ENCODE assay signal across 1 cellular context in the genomic region with DNA sequence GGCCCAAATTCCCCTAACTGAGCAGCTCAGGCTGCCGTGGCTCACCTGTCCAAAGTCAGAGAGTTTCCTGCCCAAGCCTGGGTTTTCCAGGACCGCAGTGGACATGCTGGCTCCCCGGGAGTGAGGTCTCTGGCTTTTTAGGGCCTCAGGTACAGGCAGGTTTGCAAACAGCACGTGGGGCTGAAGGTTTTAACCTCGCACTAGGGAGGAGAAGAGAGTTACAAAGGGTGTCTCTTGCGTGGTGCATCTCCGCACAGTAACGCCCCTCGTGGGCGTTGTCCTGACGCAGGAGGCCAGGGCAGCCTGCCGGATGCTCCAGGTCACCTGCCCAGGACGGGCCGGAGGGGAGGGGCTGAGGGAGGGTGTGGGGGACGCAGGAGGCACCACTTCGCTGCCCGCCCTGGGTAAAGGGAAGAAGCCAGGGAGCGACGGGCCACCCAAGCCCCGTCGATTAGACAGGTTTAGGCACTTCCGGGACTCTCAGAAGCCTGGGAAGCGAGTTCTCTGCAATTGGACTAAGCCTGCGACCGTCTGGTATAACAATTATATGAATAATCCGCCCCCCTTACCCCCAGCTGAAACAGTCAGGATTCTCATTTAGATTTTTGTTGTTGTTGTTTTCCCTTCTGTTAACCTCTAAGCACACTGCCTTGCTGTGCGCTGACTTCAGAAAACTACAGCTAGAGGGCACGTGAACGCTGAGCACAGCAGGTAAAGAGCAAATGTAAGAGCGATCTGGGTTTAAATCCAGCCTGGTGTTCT.
A peak's percentile ranks its signal among the peaks of the same experiment; 100 is the strongest.
TF ChIP-seq lines count a peak whose summit lies in the region.

A gene (minus strand): TSS at position 219 of the 762 bp plus-strand sequence. CDS start 114 bp downstream, at position 105.

TF ChIP-seq in GM23338, 12 proteins besides CTCF, POLR2A, EP300 and RAD21 (continued from another document):
- TF ChIP-seq, protein P1, sequence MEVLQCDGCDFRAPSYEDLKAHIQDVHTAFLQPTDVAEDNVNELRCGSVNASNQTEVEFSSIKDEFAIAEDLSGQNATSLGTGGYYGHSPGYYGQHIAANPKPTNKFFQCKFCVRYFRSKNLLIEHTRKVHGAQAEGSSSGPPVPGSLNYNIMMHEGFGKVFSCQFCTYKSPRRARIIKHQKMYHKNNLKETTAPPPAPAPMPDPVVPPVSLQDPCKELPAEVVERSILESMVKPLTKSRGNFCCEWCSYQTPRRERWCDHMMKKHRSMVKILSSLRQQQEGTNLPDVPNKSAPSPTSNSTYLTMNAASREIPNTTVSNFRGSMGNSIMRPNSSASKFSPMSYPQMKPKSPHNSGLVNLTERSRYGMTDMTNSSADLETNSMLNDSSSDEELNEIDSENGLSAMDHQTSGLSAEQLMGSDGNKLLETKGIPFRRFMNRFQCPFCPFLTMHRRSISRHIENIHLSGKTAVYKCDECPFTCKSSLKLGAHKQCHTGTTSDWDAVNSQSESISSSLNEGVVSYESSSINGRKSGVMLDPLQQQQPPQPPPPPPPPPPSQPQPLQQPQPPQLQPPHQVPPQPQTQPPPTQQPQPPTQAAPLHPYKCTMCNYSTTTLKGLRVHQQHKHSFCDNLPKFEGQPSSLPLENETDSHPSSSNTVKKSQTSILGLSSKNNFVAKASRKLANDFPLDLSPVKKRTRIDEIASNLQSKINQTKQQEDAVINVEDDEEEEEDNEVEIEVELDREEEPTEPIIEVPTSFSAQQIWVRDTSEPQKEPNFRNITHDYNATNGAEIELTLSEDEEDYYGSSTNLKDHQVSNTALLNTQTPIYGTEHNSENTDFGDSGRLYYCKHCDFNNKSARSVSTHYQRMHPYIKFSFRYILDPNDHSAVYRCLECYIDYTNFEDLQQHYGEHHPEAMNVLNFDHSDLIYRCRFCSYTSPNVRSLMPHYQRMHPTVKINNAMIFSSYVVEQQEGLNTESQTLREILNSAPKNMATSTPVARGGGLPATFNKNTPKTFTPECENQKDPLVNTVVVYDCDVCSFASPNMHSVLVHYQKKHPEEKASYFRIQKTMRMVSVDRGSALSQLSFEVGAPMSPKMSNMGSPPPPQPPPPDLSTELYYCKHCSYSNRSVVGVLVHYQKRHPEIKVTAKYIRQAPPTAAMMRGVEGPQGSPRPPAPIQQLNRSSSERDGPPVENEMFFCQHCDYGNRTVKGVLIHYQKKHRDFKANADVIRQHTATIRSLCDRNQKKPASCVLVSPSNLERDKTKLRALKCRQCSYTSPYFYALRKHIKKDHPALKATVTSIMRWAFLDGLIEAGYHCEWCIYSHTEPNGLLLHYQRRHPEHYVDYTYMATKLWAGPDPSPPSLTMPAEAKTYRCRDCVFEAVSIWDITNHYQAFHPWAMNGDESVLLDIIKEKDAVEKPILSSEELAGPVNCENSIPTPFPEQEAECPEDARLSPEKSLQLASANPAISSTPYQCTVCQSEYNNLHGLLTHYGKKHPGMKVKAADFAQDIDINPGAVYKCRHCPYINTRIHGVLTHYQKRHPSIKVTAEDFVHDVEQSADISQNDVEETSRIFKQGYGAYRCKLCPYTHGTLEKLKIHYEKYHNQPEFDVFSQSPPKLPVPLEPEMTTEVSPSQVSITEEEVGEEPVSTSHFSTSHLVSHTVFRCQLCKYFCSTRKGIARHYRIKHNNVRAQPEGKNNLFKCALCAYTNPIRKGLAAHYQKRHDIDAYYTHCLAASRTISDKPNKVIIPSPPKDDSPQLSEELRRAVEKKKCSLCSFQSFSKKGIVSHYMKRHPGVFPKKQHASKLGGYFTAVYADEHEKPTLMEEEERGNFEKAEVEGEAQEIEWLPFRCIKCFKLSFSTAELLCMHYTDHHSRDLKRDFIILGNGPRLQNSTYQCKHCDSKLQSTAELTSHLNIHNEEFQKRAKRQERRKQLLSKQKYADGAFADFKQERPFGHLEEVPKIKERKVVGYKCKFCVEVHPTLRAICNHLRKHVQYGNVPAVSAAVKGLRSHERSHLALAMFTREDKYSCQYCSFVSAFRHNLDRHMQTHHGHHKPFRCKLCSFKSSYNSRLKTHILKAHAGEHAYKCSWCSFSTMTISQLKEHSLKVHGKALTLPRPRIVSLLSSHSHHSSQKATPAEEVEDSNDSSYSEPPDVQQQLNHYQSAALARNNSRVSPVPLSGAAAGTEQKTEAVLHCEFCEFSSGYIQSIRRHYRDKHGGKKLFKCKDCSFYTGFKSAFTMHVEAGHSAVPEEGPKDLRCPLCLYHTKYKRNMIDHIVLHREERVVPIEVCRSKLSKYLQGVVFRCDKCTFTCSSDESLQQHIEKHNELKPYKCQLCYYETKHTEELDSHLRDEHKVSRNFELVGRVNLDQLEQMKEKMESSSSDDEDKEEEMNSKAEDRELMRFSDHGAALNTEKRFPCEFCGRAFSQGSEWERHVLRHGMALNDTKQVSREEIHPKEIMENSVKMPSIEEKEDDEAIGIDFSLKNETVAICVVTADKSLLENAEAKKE (CRISPR knock-in tag; IDR thresholded peaks at IDR 0.05): no peak
- peak; percentile 47; the same call in 1 of the 2 replicates for TF ChIP-seq POLR2AphosphoS5 (IDR thresholded peaks at IDR 0.05; ENCODE audit: low read depth)
